Comparison of ENCODE assay signal across 8 cellular contexts in the genomic region with DNA sequence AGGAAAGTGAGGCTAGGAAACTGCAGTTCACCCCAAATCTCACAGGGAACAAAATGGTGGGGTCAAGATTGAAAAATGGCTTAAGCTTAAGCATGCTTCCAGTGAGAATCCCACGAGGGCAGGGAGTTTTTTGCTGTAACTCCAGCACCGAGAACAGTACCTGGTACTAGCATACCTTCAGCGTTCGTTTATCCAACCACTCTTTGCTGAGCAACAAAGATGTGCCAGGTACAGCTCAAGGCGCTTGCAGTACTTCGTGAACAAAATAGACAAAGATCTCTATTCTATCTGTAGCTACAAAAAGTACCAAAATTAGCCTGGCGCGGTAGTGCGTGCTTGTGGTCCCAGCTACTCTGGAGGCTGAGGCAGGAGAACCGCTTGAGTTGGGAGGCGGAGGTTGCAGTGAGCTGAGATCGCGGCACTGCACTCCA. TPM values are rescaled to one million over a fixed set of nuclear protein-coding genes. Genes with fewer than 3 reads are reported as not detected.
DNase-seq lines count a peak whose midpoint lies in the region; ATAC-seq and TF ChIP-seq lines count a peak whose summit lies in the region.

No MANE protein-coding gene starts in this region.

- TF ChIP-seq CTCF in cardiac muscle cell (IDR thresholded peaks at IDR 0.05; ENCODE audit: low read depth, low read length) (no peak), fibroblast of pulmonary artery (IDR thresholded peaks at IDR 0.05; ENCODE audit: low read length, missing control alignments) (no peak)
- TF ChIP-seq CTCF in activated CD8-positive, alpha-beta T cell treated with anti-CD3 and anti-CD28 coated beads for 36 hours (IDR thresholded peaks at IDR 0.05), result no peak

- H3K27me3 Mint-ChIP-seq in activated CD8-positive, alpha-beta T cell treated with anti-CD3 and anti-CD28 coated beads for 36 hours, result no peaks in the 10 kb centered on the region

- H3K27ac ChIP-seq in cardiac muscle cell, result peak overlapping the region; percentile 98

- H3K4me1 Mint-ChIP-seq in activated CD8-positive, alpha-beta T cell treated with anti-CD3 and anti-CD28 coated beads for 36 hours (ENCODE audit: low read depth), result peaks cover 57% of the 10 kb centered on the region

- peak; percentile 4 to 18 for DNase-seq in cardiac muscle cell (ENCODE audit: low read depth in 1 of 2, low spot score in 1 of 2)
- no peak for DNase-seq in cardiac septum (ENCODE audit: low spot score)
- DNase-seq in activated CD8-positive, alpha-beta T cell treated with anti-CD3 and anti-CD28 coated beads for 36 hours, result peak; percentile 51
- peak; percentile 19 for DNase-seq in fibroblast of pulmonary artery (ENCODE audit: low read depth)
- peak; percentile 18 for DNase-seq in putamen (ENCODE audit: low spot score)
- no peak for DNase-seq in OCI-M2 (lab: John Stamatoyannopoulos, UW; ENCODE audit: unreplicated experiment)
- DNase-seq in NCI-H1694 treated with DMSO at 0.1 percent for 48 hours (lab: John Stamatoyannopoulos, UW), result no peak
- DNase-seq in AG08395 (ENCODE audit: low spot score), result no peak

- peaks cover 6% of the 10 kb centered on the region for H3K36me3 Mint-ChIP-seq in activated CD8-positive, alpha-beta T cell treated with anti-CD3 and anti-CD28 coated beads for 36 hours (ENCODE audit: low read depth)

- H3K27ac Mint-ChIP-seq in activated CD8-positive, alpha-beta T cell treated with anti-CD3 and anti-CD28 coated beads for 36 hours, result peak overlapping the region; percentile 98

- H3K4me3 Mint-ChIP-seq in activated CD8-positive, alpha-beta T cell treated with anti-CD3 and anti-CD28 coated beads for 36 hours, result peak overlapping the region; percentile 98

- CTCF ChIA-PET in activated CD8-positive, alpha-beta T cell treated with anti-CD3 and anti-CD28 coated beads for 36 hours (lab: Charles Lee), result interaction anchor here (0.9 to 1.9 kb wide), 4 partner anchors 10 to 52 kb away, joined by 3 to 6 read pairs (median 3); a partner anchor contains a TSS

- H3K9me3 ChIP-seq in cardiac muscle cell (ENCODE audit: low read depth), result no peaks in the 10 kb centered on the region

- H3K27me3 ChIP-seq in cardiac muscle cell, result no peaks in the 10 kb centered on the region

- intact Hi-C loops in cardiac septum (cut with DNase I), result loop anchor here (5.0 kb wide), 1 partner anchor 72 kb away; a partner anchor contains a TSS
- intact Hi-C loops in activated CD8-positive, alpha-beta T cell treated with anti-CD3 and anti-CD28 coated beads for 36 hours (cut with micrococcal nuclease), result no loop called here

- POLR2A ChIA-PET in activated CD8-positive, alpha-beta T cell treated with anti-CD3 and anti-CD28 coated beads for 36 hours (lab: Charles Lee), result interaction anchor here (1.0 to 2.3 kb wide), 7 partner anchors 9 to 329 kb away, joined by 3 to 18 read pairs (median 5); a partner anchor contains a TSS

- H3K9me3 Mint-ChIP-seq in activated CD8-positive, alpha-beta T cell treated with anti-CD3 and anti-CD28 coated beads for 36 hours, result no peaks in the 10 kb centered on the region

- H3K4me3 ChIP-seq in cardiac muscle cell (peak overlapping the region; percentile 87), fibroblast of pulmonary artery (replicated peaks; ENCODE audit: low read depth, low read length) (peak overlapping the region; percentile 98)

- ATAC-seq in activated CD8-positive, alpha-beta T cell treated with anti-CD3 and anti-CD28 coated beads for 36 hours, result peak; percentile 4

- no peaks in the 10 kb centered on the region for H3K36me3 ChIP-seq in cardiac muscle cell

- no peaks in the 10 kb centered on the region for H3K4me1 ChIP-seq in cardiac muscle cell (ENCODE audit: low read depth)

RNA-seq across cellular contexts. Expression of a gene that starts 0.8 kb away (rescaled TPM):
- total RNA-seq in cardiac muscle cell (16.5 TPM in 2 replicates), cardiac septum (32.5 TPM)
- polyA plus RNA-seq in cardiac muscle cell, result 16.3 and 27.7 TPM in 2 replicates
- 10 to 100 TPM; 43.1 to 44.8 TPM for total RNA-seq in activated CD8-positive, alpha-beta T cell treated with anti-CD3 and anti-CD28 coated beads for 36 hours

RNA-seq across cellular contexts. Expression of a gene that starts 10.0 kb away (rescaled TPM):
- 8.7 and 16.1 TPM in 2 replicates for total RNA-seq in cardiac muscle cell
- polyA plus RNA-seq in cardiac muscle cell, result 20.0 and 27.2 TPM in 2 replicates
- total RNA-seq in cardiac septum, result 9.4 TPM
- total RNA-seq in activated CD8-positive, alpha-beta T cell treated with anti-CD3 and anti-CD28 coated beads for 36 hours, result 10 to 100 TPM; 30.0 to 30.4 TPM

RNA-seq across cellular contexts. Expression of a gene that starts 47.1 kb away (rescaled TPM):
- total RNA-seq in cardiac muscle cell, result 4.6 and 15.0 TPM in 2 replicates
- 4.4 and 12.5 TPM in 2 replicates for polyA plus RNA-seq in cardiac muscle cell
- total RNA-seq in cardiac septum, result 4.8 TPM
- total RNA-seq in activated CD8-positive, alpha-beta T cell treated with anti-CD3 and anti-CD28 coated beads for 36 hours, result 10 to 100 TPM in 1 of 2 experiments, 1 to 10 TPM in 1; 9.6 to 10.8 TPM

RNA-seq across cellular contexts. Expression of a gene that starts 50.8 kb away (rescaled TPM):
- total RNA-seq in cardiac muscle cell, result 69.2 and 182 TPM in 2 replicates
- 285 and 882 TPM in 2 replicates for polyA plus RNA-seq in cardiac muscle cell
- total RNA-seq in cardiac septum, result 284 TPM
- total RNA-seq in activated CD8-positive, alpha-beta T cell treated with anti-CD3 and anti-CD28 coated beads for 36 hours, result 100 to 1,000 TPM; 161 to 163 TPM

Comparison
In these comparisons a context has a peak if more than half of its experiments do, and no peak if none do; other contexts are left out.
1. DNase-seq: peak in cardiac muscle cell (2 of 2), activated CD8-positive, alpha-beta T cell treated with anti-CD3 and anti-CD28 coated beads for 36 hours (single experiment), fibroblast of pulmonary artery (single experiment) and putamen (single experiment); none in cardiac septum (single experiment), OCI-M2 (single experiment), NCI-H1694 treated with DMSO at 0.1 percent for 48 hours (single experiment) and AG08395 (single experiment).